Comparison of ENCODE assay signal across 9 cellular contexts in the genomic region with DNA sequence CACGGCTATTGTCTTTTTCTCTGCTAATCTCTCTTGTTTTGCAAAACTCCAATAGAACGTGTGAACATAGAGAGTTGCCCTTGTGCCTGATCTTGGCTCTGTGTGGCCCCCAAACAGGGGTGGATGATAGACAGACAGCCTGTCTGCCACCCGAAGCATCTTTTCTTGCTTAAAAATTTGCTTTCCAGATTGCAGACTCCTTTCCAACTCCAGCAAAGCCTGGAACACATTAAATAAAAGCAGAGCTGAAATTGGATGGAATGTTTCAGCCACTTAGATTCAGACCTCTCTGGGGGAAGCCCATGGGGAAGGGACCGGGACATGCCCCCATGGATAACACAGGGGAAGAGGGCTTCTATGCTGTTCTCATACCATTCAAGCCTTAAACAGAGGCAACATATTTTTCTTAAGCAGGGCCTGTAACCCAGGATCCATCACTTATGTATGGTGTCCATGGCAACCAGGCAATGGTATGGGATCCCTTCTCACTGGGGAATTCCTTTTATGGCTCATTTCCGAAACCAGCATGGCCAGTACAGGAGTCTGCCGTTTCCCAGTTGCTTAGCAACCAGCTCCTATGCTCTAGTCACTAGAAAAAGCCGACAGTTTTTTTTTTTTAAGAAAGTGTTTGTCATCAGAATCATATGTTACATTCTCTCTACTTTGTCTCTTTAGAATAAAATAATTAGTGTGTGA.
DNase-seq lines count a peak whose midpoint lies in the region; ATAC-seq and TF ChIP-seq lines count a peak whose summit lies in the region.
"Had no signal": no experiment of that assay in that cellular context is flagged by ENCODE, and none has a peak within 500 bp of the region (broad histone marks: within the 10 kb centered on the region; RNA-seq: fewer than 3 reads in every experiment).

No MANE protein-coding gene starts in this region.

- no peaks in the 10 kb centered on the region for H3K27me3 Mint-ChIP-seq in WTC11 (ENCODE audit: low read depth)

- peak; percentile 76 for DNase-seq in AG10803 (ENCODE audit: low read depth)
- peak; percentile 17 for DNase-seq in HuH-7.5 (ENCODE audit: low spot score)
- peak; percentile 45 for DNase-seq in WTC11 (ENCODE audit: low spot score)
- DNase-seq in iPS DF 4.7 (ENCODE audit: extremely low read depth, low spot score), result peak; percentile 81
- DNase-seq in CD1c-positive myeloid dendritic cell (ENCODE audit: extremely low spot score), result no peak
- DNase-seq in cardiac septum (ENCODE audit: low spot score), result no peak
- DNase-seq in germinal center (ENCODE audit: low spot score), result no peak
- no peak for DNase-seq in GDM1 (lab: John Stamatoyannopoulos, UW)
- DNase-seq: NCI-H2029 treated with DMSO at 0.1 percent for 48 hours had no signal

- ATAC-seq in WTC11, result peak; percentile 98

- CTCF ChIA-PET in WTC11 (lab: Charles Lee), result interaction anchor here (0.7 kb wide), 1 partner anchor 176 kb away, joined by 3 read pairs; no protein-coding TSS in a partner anchor

- no peaks in the 10 kb centered on the region for H3K36me3 Mint-ChIP-seq in WTC11

- TF ChIP-seq CTCF in AG10803 (conservative IDR thresholded peaks at IDR 0.05; ENCODE audit: low read length), result no peak
- TF ChIP-seq CTCF in WTC11 (IDR thresholded peaks at IDR 0.05), result no peak

- no peaks in the 10 kb centered on the region for H3K9me3 Mint-ChIP-seq in WTC11

- no peak overlapping the region for H3K4me3 ChIP-seq in AG10803 (ENCODE audit: low read length)

- peaks cover 15% of the 10 kb centered on the region for H3K4me1 Mint-ChIP-seq in WTC11

- H3K4me3 Mint-ChIP-seq in WTC11, result peak overlapping the region; percentile 16; the same call in 1 of the 2 replicates

- intact Hi-C loops in cardiac septum (cut with DNase I), result no loop called here

- POLR2A ChIA-PET in WTC11 (lab: Charles Lee), result interaction anchor here (0.5 kb wide), 1 partner anchor 27 kb away, joined by 5 read pairs; no protein-coding TSS in a partner anchor

- H3K27ac Mint-ChIP-seq in WTC11, result peak overlapping the region; percentile 63

TF ChIP-seq in WTC11, 78 proteins besides CTCF, POLR2A, EP300 and RAD21:
- TF ChIP-seq, protein P1, sequence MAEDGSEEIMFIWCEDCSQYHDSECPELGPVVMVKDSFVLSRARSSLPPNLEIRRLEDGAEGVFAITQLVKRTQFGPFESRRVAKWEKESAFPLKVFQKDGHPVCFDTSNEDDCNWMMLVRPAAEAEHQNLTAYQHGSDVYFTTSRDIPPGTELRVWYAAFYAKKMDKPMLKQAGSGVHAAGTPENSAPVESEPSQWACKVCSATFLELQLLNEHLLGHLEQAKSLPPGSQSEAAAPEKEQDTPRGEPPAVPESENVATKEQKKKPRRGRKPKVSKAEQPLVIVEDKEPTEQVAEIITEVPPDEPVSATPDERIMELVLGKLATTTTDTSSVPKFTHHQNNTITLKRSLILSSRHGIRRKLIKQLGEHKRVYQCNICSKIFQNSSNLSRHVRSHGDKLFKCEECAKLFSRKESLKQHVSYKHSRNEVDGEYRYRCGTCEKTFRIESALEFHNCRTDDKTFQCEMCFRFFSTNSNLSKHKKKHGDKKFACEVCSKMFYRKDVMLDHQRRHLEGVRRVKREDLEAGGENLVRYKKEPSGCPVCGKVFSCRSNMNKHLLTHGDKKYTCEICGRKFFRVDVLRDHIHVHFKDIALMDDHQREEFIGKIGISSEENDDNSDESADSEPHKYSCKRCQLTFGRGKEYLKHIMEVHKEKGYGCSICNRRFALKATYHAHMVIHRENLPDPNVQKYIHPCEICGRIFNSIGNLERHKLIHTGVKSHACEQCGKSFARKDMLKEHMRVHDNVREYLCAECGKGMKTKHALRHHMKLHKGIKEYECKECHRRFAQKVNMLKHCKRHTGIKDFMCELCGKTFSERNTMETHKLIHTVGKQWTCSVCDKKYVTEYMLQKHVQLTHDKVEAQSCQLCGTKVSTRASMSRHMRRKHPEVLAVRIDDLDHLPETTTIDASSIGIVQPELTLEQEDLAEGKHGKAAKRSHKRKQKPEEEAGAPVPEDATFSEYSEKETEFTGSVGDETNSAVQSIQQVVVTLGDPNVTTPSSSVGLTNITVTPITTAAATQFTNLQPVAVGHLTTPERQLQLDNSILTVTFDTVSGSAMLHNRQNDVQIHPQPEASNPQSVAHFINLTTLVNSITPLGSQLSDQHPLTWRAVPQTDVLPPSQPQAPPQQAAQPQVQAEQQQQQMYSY (CRISPR knock-in tag; IDR thresholded peaks at IDR 0.05), result no peak
- no peak for TF ChIP-seq USF1 (CRISPR knock-in tag; IDR thresholded peaks at IDR 0.05)
- TF ChIP-seq MAX (CRISPR knock-in tag; IDR thresholded peaks at IDR 0.05), result no peak
- TF ChIP-seq E2F1 (CRISPR knock-in tag; IDR thresholded peaks at IDR 0.05), result no peak
- TF ChIP-seq PREB (CRISPR knock-in tag; IDR thresholded peaks at IDR 0.05; ENCODE audit: borderline replicate concordance), result no peak
- TF ChIP-seq NR2C2 (CRISPR knock-in tag; IDR thresholded peaks at IDR 0.05), result no peak
- no peak for TF ChIP-seq TEAD1 (CRISPR knock-in tag; IDR thresholded peaks at IDR 0.05)
- TF ChIP-seq CBFB (CRISPR knock-in tag; IDR thresholded peaks at IDR 0.05; ENCODE audit: low read depth), result no peak
- TF ChIP-seq MYBL2 (CRISPR knock-in tag; IDR thresholded peaks at IDR 0.05), result no peak
- no peak for TF ChIP-seq CREB1 (CRISPR knock-in tag; IDR thresholded peaks at IDR 0.05)
- TF ChIP-seq USF2 (CRISPR knock-in tag; IDR thresholded peaks at IDR 0.05), result no peak
- TF ChIP-seq TEAD4 (CRISPR knock-in tag; IDR thresholded peaks at IDR 0.05), result no peak
TF ChIP-seq in WTC11: peak in this region for 0.

Comparison
In these comparisons a context has a peak if more than half of its experiments do, and no peak if none do; other contexts are left out.
1. DNase-seq: peak in AG10803 (single experiment), HuH-7.5 (single experiment), WTC11 (single experiment) and iPS DF 4.7 (single experiment); none in CD1c-positive myeloid dendritic cell (single experiment), cardiac septum (single experiment), germinal center (single experiment) and GDM1 (single experiment).